In the genomic region with DNA sequence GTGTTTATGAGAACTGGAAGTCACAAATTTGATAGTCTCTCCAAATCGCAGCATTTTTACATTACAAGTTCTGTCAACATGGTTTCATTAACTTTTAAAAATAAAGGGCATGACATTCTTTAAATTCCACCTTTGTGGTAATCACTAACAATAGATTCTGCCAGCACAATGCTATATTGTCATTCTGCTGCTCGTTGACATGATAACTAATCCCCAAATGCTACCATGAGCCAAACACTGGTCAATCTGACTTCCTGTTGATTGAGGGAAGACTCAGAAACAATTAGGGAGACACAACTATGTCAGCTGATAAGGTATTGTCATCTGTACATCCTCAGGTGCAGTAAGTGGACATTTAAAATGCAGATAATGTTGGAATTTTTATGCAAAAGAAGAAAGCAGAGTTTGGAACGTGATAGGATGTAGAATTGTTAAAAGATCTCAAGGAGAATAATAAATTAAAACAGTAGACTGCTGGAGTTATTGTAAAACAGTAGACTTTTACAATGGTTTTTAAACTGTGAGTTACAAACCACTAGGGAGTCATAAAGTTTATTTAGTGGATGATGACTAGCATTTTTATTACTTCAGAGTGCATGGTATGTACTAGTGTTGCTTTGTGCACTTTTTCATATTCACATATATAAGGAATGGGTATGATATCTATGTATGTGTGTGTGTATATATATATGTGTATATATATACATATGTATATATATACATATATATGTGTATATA, we compare ENCODE assay signal across 1 cellular context.
TF ChIP-seq lines count a peak whose summit lies in the region.

No MANE protein-coding gene starts in this region.

TF ChIP-seq in H1, 55 proteins besides CTCF, POLR2A, EP300 and RAD21 (continued from another document):
- TF ChIP-seq, protein P1, sequence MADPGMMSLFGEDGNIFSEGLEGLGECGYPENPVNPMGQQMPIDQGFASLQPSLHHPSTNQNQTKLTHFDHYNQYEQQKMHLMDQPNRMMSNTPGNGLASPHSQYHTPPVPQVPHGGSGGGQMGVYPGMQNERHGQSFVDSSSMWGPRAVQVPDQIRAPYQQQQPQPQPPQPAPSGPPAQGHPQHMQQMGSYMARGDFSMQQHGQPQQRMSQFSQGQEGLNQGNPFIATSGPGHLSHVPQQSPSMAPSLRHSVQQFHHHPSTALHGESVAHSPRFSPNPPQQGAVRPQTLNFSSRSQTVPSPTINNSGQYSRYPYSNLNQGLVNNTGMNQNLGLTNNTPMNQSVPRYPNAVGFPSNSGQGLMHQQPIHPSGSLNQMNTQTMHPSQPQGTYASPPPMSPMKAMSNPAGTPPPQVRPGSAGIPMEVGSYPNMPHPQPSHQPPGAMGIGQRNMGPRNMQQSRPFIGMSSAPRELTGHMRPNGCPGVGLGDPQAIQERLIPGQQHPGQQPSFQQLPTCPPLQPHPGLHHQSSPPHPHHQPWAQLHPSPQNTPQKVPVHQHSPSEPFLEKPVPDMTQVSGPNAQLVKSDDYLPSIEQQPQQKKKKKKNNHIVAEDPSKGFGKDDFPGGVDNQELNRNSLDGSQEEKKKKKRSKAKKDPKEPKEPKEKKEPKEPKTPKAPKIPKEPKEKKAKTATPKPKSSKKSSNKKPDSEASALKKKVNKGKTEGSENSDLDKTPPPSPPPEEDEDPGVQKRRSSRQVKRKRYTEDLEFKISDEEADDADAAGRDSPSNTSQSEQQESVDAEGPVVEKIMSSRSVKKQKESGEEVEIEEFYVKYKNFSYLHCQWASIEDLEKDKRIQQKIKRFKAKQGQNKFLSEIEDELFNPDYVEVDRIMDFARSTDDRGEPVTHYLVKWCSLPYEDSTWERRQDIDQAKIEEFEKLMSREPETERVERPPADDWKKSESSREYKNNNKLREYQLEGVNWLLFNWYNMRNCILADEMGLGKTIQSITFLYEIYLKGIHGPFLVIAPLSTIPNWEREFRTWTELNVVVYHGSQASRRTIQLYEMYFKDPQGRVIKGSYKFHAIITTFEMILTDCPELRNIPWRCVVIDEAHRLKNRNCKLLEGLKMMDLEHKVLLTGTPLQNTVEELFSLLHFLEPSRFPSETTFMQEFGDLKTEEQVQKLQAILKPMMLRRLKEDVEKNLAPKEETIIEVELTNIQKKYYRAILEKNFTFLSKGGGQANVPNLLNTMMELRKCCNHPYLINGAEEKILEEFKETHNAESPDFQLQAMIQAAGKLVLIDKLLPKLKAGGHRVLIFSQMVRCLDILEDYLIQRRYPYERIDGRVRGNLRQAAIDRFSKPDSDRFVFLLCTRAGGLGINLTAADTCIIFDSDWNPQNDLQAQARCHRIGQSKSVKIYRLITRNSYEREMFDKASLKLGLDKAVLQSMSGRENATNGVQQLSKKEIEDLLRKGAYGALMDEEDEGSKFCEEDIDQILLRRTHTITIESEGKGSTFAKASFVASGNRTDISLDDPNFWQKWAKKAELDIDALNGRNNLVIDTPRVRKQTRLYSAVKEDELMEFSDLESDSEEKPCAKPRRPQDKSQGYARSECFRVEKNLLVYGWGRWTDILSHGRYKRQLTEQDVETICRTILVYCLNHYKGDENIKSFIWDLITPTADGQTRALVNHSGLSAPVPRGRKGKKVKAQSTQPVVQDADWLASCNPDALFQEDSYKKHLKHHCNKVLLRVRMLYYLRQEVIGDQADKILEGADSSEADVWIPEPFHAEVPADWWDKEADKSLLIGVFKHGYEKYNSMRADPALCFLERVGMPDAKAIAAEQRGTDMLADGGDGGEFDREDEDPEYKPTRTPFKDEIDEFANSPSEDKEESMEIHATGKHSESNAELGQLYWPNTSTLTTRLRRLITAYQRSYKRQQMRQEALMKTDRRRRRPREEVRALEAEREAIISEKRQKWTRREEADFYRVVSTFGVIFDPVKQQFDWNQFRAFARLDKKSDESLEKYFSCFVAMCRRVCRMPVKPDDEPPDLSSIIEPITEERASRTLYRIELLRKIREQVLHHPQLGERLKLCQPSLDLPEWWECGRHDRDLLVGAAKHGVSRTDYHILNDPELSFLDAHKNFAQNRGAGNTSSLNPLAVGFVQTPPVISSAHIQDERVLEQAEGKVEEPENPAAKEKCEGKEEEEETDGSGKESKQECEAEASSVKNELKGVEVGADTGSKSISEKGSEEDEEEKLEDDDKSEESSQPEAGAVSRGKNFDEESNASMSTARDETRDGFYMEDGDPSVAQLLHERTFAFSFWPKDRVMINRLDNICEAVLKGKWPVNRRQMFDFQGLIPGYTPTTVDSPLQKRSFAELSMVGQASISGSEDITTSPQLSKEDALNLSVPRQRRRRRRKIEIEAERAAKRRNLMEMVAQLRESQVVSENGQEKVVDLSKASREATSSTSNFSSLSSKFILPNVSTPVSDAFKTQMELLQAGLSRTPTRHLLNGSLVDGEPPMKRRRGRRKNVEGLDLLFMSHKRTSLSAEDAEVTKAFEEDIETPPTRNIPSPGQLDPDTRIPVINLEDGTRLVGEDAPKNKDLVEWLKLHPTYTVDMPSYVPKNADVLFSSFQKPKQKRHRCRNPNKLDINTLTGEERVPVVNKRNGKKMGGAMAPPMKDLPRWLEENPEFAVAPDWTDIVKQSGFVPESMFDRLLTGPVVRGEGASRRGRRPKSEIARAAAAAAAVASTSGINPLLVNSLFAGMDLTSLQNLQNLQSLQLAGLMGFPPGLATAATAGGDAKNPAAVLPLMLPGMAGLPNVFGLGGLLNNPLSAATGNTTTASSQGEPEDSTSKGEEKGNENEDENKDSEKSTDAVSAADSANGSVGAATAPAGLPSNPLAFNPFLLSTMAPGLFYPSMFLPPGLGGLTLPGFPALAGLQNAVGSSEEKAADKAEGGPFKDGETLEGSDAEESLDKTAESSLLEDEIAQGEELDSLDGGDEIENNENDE (IDR thresholded peaks at IDR 0.05; ENCODE audit: insufficient replicate concordance, low read length), result peak; percentile 54
- peak; percentile 82 for TF ChIP-seq TEAD4 (IDR thresholded peaks at IDR 0.05; ENCODE audit: low read depth, low read length)
- TF ChIP-seq, protein P2, sequence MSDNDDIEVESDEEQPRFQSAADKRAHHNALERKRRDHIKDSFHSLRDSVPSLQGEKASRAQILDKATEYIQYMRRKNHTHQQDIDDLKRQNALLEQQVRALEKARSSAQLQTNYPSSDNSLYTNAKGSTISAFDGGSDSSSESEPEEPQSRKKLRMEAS (IDR thresholded peaks at IDR 0.05), result no peak
- no peak for TF ChIP-seq CBX5 (IDR thresholded peaks at IDR 0.05; ENCODE audit: low read depth, low read length)
- no peak for TF ChIP-seq NRF1 (IDR thresholded peaks at IDR 0.05; ENCODE audit: low read depth, low read length)
- TF ChIP-seq CTBP2 (IDR thresholded peaks at IDR 0.05; ENCODE audit: borderline replicate concordance, insufficient read depth, insufficient read length, low read length), result no peak
- TF ChIP-seq TCF12 (IDR thresholded peaks at IDR 0.05; ENCODE audit: low read depth, low read length), result no peak
- no peak for TF ChIP-seq RXRA (IDR thresholded peaks at IDR 0.05; ENCODE audit: insufficient read depth, low read depth, low read length)
TF ChIP-seq in H1: peak in this region for 2.
